Comparison of ENCODE assay signal across 8 cellular contexts in the genomic region with DNA sequence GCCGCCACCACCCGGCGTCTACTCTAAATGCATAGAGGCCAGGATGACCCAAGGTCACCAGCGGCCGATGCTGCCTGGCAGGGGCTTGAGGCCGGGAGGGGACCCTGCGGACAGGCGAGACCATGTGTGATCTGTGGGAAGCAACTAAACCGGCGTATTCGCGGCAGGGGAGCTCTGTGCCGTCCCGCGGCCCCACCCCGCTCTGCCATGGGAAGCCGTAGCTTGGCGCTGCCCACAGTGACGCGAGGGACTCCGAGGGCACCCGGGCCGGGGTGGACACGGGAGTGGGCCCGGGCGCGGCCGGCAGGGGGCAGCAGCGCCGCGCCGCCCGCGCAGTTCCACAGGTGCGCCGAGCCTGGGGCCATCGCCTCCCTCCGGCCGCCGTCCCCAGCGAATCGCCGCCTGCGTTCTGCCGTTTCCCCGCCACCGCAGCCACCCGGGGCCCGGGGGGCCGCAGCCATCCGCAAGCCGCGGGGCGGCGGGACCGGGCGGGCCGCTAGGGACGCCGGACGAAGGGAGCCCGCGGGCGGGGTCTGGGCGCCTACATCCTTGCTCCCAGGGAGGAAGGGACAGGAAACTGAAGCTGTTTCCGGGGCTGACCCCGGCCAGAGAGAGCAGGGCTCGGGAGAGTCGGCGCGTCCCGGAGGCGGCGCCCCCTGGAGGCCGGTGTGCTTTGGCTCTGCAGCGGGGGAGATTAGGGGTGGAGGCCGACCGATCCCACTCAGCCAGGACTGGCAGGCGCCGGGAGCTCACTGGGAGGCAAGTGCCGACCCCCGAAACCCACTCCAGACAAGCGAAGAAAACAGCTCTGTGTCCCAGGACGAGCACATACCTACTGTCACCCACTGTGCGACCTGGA. TPM values are rescaled to one million over a fixed set of nuclear protein-coding genes. Genes with fewer than 3 reads are reported as not detected.
A peak's percentile ranks its signal among the peaks of the same experiment; 100 is the strongest.
DNase-seq lines count a peak whose midpoint lies in the region; ATAC-seq and TF ChIP-seq lines count a peak whose summit lies in the region.

No MANE protein-coding gene starts in this region.

- H3K27me3 ChIP-seq in muscle layer of colon (ENCODE audit: control insufficient read depth in 1 of 2, insufficient read depth in 2 of 2, low read length in 2 of 2): no peaks in the 10 kb centered on the region

- peak; percentile 91 for ATAC-seq in GM21367 (IDR thresholded peaks at IDR 0.05; ENCODE audit: unreplicated experiment)

- H3K9ac ChIP-seq in muscle layer of colon (ENCODE audit: low read length): peak overlapping the region; percentile 57

- H3K27ac ChIP-seq in muscle layer of colon (ENCODE audit: low read depth, low read length): peak overlapping the region; percentile 66

- peaks cover 6% of the 10 kb centered on the region for H3K4me1 ChIP-seq in muscle layer of colon (ENCODE audit: insufficient read depth, low read length)

- TF ChIP-seq POLR2A in erythroblast (IDR thresholded peaks at IDR 0.05; ENCODE audit: low read length): peak; percentile 48

- no peaks in the 10 kb centered on the region for H3K36me3 ChIP-seq in muscle layer of colon (ENCODE audit: insufficient read depth, low read length)

- no peaks in the 10 kb centered on the region for H3K9me3 ChIP-seq in muscle layer of colon (ENCODE audit: low read length)

- peak overlapping the region; percentile 58 to 76 for H3K4me3 ChIP-seq in muscle layer of colon (ENCODE audit: low read depth in 1 of 2, low read length in 2 of 2)

- peak; percentile 91 for DNase-seq in DMS 273 (lab: John Stamatoyannopoulos, UW; ENCODE audit: unreplicated experiment)
- peak; percentile 79 for DNase-seq in HT-29 (ENCODE audit: low spot score)
- DNase-seq in NOMO-1 treated with DMSO at 0.1 percent for 48 hours (lab: John Stamatoyannopoulos, UW; ENCODE audit: unreplicated experiment): peak; percentile 78
- DNase-seq in activated T-cell treated with anti-CD3 and anti-CD28 coated beads for 4 hours: peak; percentile 66
- peak; percentile 84 to 88 for DNase-seq in erythroblast (lab: John Stamatoyannopoulos, UW)
- peak; percentile 93 for DNase-seq in stimulated activated CD8-positive, alpha-beta memory T cell treated with anti-CD3 and anti-CD28 coated beads, Interleukin-4, amount 100 ng/mL, for 48 hours

RNA-seq across cellular contexts. Expression of gene HDHD5, which starts 12.5 kb away (rescaled TPM):
- 65.3 and 74.3 TPM in 2 replicates for total RNA-seq in HT-29 (2014; rRNA removed; shearing (Covaris generic))

RNA-seq across cellular contexts. Expression of gene ADA2, which starts 47.7 kb away (rescaled TPM):
- not detected in 2 replicates for total RNA-seq in HT-29 (2014; rRNA removed; shearing (Covaris generic))

RNA-seq across cellular contexts. Expression of gene TMEM121B, which starts 50.4 kb away (rescaled TPM):
- total RNA-seq in HT-29 (2014; rRNA removed; shearing (Covaris generic)): 0.05 TPM in 1 of 2 replicates, not detected in the other

Comparison
In these comparisons a context has a peak if more than half of its experiments do, and no peak if none do; other contexts are left out.
1. Peak in every context shown above with its lines: DNase-seq, ATAC-seq, H3K4me3 ChIP-seq and H3K27ac ChIP-seq.